ENCODE assay signal across 4 cellular contexts in the genomic region with DNA sequence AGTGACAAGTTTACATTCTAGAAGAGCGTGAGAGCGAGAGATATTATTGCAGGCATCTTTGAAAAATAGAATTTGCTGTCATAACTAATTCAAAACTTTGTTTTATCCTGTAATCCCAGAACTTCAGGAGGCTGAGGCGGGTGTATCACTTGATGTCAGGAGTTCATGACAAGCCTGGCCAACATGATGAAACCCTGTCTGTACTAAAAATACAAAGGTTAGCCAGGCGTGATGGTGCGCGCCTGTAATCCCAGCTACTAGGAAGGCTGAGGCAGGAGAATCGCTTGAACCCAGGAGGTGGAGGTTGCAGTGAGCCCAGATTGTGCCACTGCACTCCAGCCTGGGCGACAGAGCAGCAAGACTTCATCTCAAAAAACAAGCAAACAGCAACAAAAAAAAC.
A peak's percentile ranks its signal among the peaks of the same experiment; 100 is the strongest.
DNase-seq lines count a peak whose midpoint lies in the region; ATAC-seq and TF ChIP-seq lines count a peak whose summit lies in the region.
"Not testable (repeated sequence)": the region's sequence is repeated elsewhere in the genome, so short reads cannot be mapped to it uniquely, and the experiment has no call there.

No MANE protein-coding gene starts in this region.

- not testable (repeated sequence) for H3K79me1 ChIP-seq in mesendoderm (ENCODE audit: low read length)

- H2AK5ac ChIP-seq in mesendoderm (ENCODE audit: low read length), result not testable (repeated sequence)

- H3K4me1 ChIP-seq in liver (ENCODE audit: control insufficient read depth in 4 of 4, insufficient read depth in 4 of 4, low read length in 3 of 4), result peaks cover 2 to 28% (median 22%) of the 10 kb centered on the region in 4 donors
- peaks cover 0 to 28% (median 9%) of the 10 kb centered on the region in 4 donors for H3K4me1 ChIP-seq in right lobe of liver
- H3K4me1 ChIP-seq in mesendoderm (ENCODE audit: control insufficient read depth, low read depth, low read length), result not testable (repeated sequence)

- not testable (repeated sequence) for TF ChIP-seq CTCF in liver (IDR thresholded peaks at IDR 0.05; ENCODE audit: low read depth, low read length, missing input control); right lobe of liver (IDR thresholded peaks at IDR 0.05)

- H3K27me3 ChIP-seq in liver (ENCODE audit: control insufficient read depth in 4 of 4, insufficient read depth in 4 of 4, low read length in 3 of 4); right lobe of liver; mesendoderm (ENCODE audit: insufficient read depth, low read length, poor library complexity): not testable (repeated sequence)

- H3K4me3 ChIP-seq in liver (ENCODE audit: low read depth in 1 of 3, low read length in 3 of 3); right lobe of liver; mesendoderm (ENCODE audit: low read length): not testable (repeated sequence)

- intact Hi-C loops in right lobe of liver (cut with DNase I), result not testable (repeated sequence)

- not testable (repeated sequence) for H3K9me3 ChIP-seq in liver (ENCODE audit: control insufficient read depth in 4 of 4, low read length in 3 of 4); right lobe of liver

- H3K23ac ChIP-seq in mesendoderm (ENCODE audit: low read length), result not testable (repeated sequence)

- H3K9ac ChIP-seq in liver (ENCODE audit: low read depth in 1 of 2, low read length in 2 of 2); mesendoderm (ENCODE audit: low read length): not testable (repeated sequence)

- peak; percentile 55 for DNase-seq in left lobe of liver (ENCODE audit: low spot score)
- peak in 2 of 3 donors; percentile 55 to 57 for DNase-seq in right lobe of liver
- not testable (repeated sequence) for DNase-seq in mesendoderm

- not testable (repeated sequence) for H3K4me2 ChIP-seq in mesendoderm (ENCODE audit: low read length)

- not testable (repeated sequence) for H4K5ac ChIP-seq in mesendoderm (ENCODE audit: low read length)

- TF ChIP-seq RAD21 in liver (IDR thresholded peaks at IDR 0.05), result not testable (repeated sequence)

- not testable (repeated sequence) for H3K79me2 ChIP-seq in mesendoderm (ENCODE audit: control insufficient read depth, insufficient read depth, low read length)

- H3K4ac ChIP-seq in mesendoderm (ENCODE audit: low read depth, low read length), result peak overlapping the region; percentile 66

- H3K27ac ChIP-seq in liver (ENCODE audit: low read depth in 1 of 2, low read length in 2 of 2) (peak overlapping the region in 1 of 2 donors; percentile 20), right lobe of liver (peak overlapping the region in 2 of 3 donors; percentile 9 to 71)
- not testable (repeated sequence) for H3K27ac ChIP-seq in mesendoderm (ENCODE audit: low read depth, low read length)

- H3K36me3 ChIP-seq in liver (ENCODE audit: control insufficient read depth in 4 of 4, insufficient read depth in 3 of 4, low read depth in 1 of 4, low read length in 3 of 4); right lobe of liver; mesendoderm (ENCODE audit: control insufficient read depth, insufficient read depth, low read length): not testable (repeated sequence)

- not testable (repeated sequence) for H3K18ac ChIP-seq in mesendoderm (ENCODE audit: low read length)

- ATAC-seq in left lobe of liver (peak; percentile 68), right lobe of liver (peak; percentile 34 to 65 (median 58))

- H4K8ac ChIP-seq in mesendoderm (ENCODE audit: low read depth, low read length), result not testable (repeated sequence)

- WGBS in liver, result 62% methylated on average over 8 of the region's 8 CpGs
- 45% methylated on average over 8 of the region's 8 CpGs for WGBS in right lobe of liver (ENCODE audit: insufficient coverage, low coverage, low lambda C conversion rate, missing lambda C conversion rate)
- no CpG with 5 or more reads among the region's 8 CpGs for WGBS in mesendoderm (ENCODE audit: extremely low coverage, insufficient coverage, low lambda C conversion rate)

- H2BK5ac ChIP-seq in mesendoderm (ENCODE audit: low read length), result not testable (repeated sequence)

- H3K56ac ChIP-seq in mesendoderm (ENCODE audit: low read length), result not testable (repeated sequence)

- not testable (repeated sequence) for H2BK120ac ChIP-seq in mesendoderm (ENCODE audit: low read depth, low read length)

- not testable (repeated sequence) for H2BK15ac ChIP-seq in mesendoderm (replicated peaks; ENCODE audit: low read depth)

- not testable (repeated sequence) for TF ChIP-seq POLR2A in right lobe of liver (IDR thresholded peaks at IDR 0.05)

TF ChIP-seq in liver, 16 proteins besides CTCF, POLR2A, EP300 and RAD21:
- TF ChIP-seq ATF3 (IDR thresholded peaks at IDR 0.05), result peak; percentile 46
- peak; percentile 45 to 54 for TF ChIP-seq HNF4A (conservative IDR thresholded peaks at IDR 0.05)
- TF ChIP-seq SP1 (IDR thresholded peaks at IDR 0.05), result peak; percentile 33
- TF ChIP-seq RXRA (IDR thresholded peaks at IDR 0.05), result peak; percentile 43 to 45
